11 cellular contexts compared by ENCODE assay signal in genomic region chr4:183838987-183839712, GRCh38.
DNase-seq lines count a peak whose midpoint lies in the region; ATAC-seq and TF ChIP-seq lines count a peak whose summit lies in the region.
"Had no signal": no experiment of that assay in that cellular context is flagged by ENCODE, and none has a peak within 500 bp of the region (broad histone marks: within the 10 kb centered on the region; RNA-seq: fewer than 3 reads in every experiment).

No MANE protein-coding gene starts in this region.

- H3K36me3 ChIP-seq in NT2/D1 (ENCODE audit: insufficient read depth, insufficient read length, low read length), result no peaks in the 10 kb centered on the region
- no peaks in the 10 kb centered on the region for H3K36me3 ChIP-seq in neutrophil

- H3K27me3 ChIP-seq in NT2/D1 (ENCODE audit: insufficient read depth, insufficient read length) (no peaks in the 10 kb centered on the region), neutrophil (no peaks in the 10 kb centered on the region)

- TF ChIP-seq CTCF in fibroblast of pulmonary artery (IDR thresholded peaks at IDR 0.05; ENCODE audit: low read length, missing control alignments), result no peak
- TF ChIP-seq CTCF in neutrophil (IDR thresholded peaks at IDR 0.05), result no peak

- ATAC-seq in activated CD4-positive, alpha-beta T cell treated with anti-CD3 and anti-CD28 coated beads for 36 hours, result no peak

- no peak overlapping the region for H3K4me3 Mint-ChIP-seq in activated CD4-positive, alpha-beta T cell treated with anti-CD3 and anti-CD28 coated beads for 36 hours
- no peak overlapping the region for H3K4me3 Mint-ChIP-seq in activated CD4-positive, alpha-beta T cell treated with anti-CD3 and anti-CD28 coated beads, Interleukin-2, amount 10 ng/mL, durations not matched to agents 24 days and 14 days
- H3K4me3 Mint-ChIP-seq: activated naive CD8-positive, alpha-beta T cell treated with anti-CD3 and anti-CD28 coated beads, Interleukin-2, amount 10 ng/mL, durations not matched to agents 7 days and 5 days; immature natural killer cell had no signal

- no peak overlapping the region for H3K27ac Mint-ChIP-seq in activated CD4-positive, alpha-beta T cell treated with anti-CD3 and anti-CD28 coated beads for 36 hours
- H3K27ac Mint-ChIP-seq in activated CD4-positive, alpha-beta T cell treated with anti-CD3 and anti-CD28 coated beads, Interleukin-2, amount 10 ng/mL, durations not matched to agents 24 days and 14 days, result no peak overlapping the region
- H3K27ac Mint-ChIP-seq: activated naive CD8-positive, alpha-beta T cell treated with anti-CD3 and anti-CD28 coated beads, Interleukin-2, amount 10 ng/mL, durations not matched to agents 7 days and 5 days; immature natural killer cell had no signal

- H3K27me3 Mint-ChIP-seq in activated CD4-positive, alpha-beta T cell treated with anti-CD3 and anti-CD28 coated beads for 36 hours, result peaks cover 14% of the 10 kb centered on the region
- peaks cover 6% of the 10 kb centered on the region for H3K27me3 Mint-ChIP-seq in activated CD4-positive, alpha-beta T cell treated with anti-CD3 and anti-CD28 coated beads, Interleukin-2, amount 10 ng/mL, durations not matched to agents 24 days and 14 days

- no peaks in the 10 kb centered on the region for H3K9me3 Mint-ChIP-seq in activated CD4-positive, alpha-beta T cell treated with anti-CD3 and anti-CD28 coated beads for 36 hours (ENCODE audit: low read depth)
- H3K9me3 Mint-ChIP-seq in activated CD4-positive, alpha-beta T cell treated with anti-CD3 and anti-CD28 coated beads, Interleukin-2, amount 10 ng/mL, durations not matched to agents 24 days and 14 days, result no peaks in the 10 kb centered on the region
- H3K9me3 Mint-ChIP-seq: activated naive CD8-positive, alpha-beta T cell treated with anti-CD3 and anti-CD28 coated beads, Interleukin-2, amount 10 ng/mL, durations not matched to agents 7 days and 5 days; immature natural killer cell had no signal

- POLR2A ChIA-PET in activated CD4-positive, alpha-beta T cell treated with anti-CD3 and anti-CD28 coated beads for 36 hours (lab: Charles Lee), result no interaction called here

- no peaks in the 10 kb centered on the region for H3K4me1 Mint-ChIP-seq in activated CD4-positive, alpha-beta T cell treated with anti-CD3 and anti-CD28 coated beads for 36 hours
- no peaks in the 10 kb centered on the region for H3K4me1 Mint-ChIP-seq in activated CD4-positive, alpha-beta T cell treated with anti-CD3 and anti-CD28 coated beads, Interleukin-2, amount 10 ng/mL, durations not matched to agents 24 days and 14 days
- H3K4me1 Mint-ChIP-seq: activated naive CD8-positive, alpha-beta T cell treated with anti-CD3 and anti-CD28 coated beads, Interleukin-2, amount 10 ng/mL, durations not matched to agents 7 days and 5 days; immature natural killer cell had no signal

- H3K9me3 ChIP-seq in NT2/D1 (ENCODE audit: insufficient read depth, low read length), result no peaks in the 10 kb centered on the region
- no peaks in the 10 kb centered on the region for H3K9me3 ChIP-seq in neutrophil

- peak overlapping the region; percentile 34 for H3K27ac ChIP-seq in neutrophil
- H3K27ac ChIP-seq: 22Rv1 had no signal

- H3K4me3 ChIP-seq in NT2/D1 (ENCODE audit: insufficient read length, low read depth) (no peak overlapping the region), fibroblast of pulmonary artery (replicated peaks; ENCODE audit: low read depth, low read length) (no peak overlapping the region), neutrophil (ENCODE audit: low read depth in 1 of 2, low read length in 1 of 2) (no peak overlapping the region)

- intact Hi-C loops in activated CD4-positive, alpha-beta T cell treated with anti-CD3 and anti-CD28 coated beads for 36 hours (cut with DNase I, micrococcal nuclease), result no loop called here
- intact Hi-C loops in activated CD4-positive, alpha-beta T cell treated with anti-CD3 and anti-CD28 coated beads, Interleukin-2, amount 10 ng/mL, durations not matched to agents 24 days and 14 days (cut with micrococcal nuclease), result no loop called here

- H3K4me1 ChIP-seq in NT2/D1 (ENCODE audit: insufficient read depth, insufficient read length), result no peaks in the 10 kb centered on the region
- H3K4me1 ChIP-seq in neutrophil (ENCODE audit: control insufficient read depth in 1 of 2, insufficient read depth in 1 of 2, low read depth in 1 of 2, low read length in 1 of 2), result peaks cover 23 to 45% of the 10 kb centered on the region in 2 experiments

- no peaks in the 10 kb centered on the region for H3K36me3 Mint-ChIP-seq in activated CD4-positive, alpha-beta T cell treated with anti-CD3 and anti-CD28 coated beads for 36 hours (ENCODE audit: low read depth)
- no peaks in the 10 kb centered on the region for H3K36me3 Mint-ChIP-seq in activated CD4-positive, alpha-beta T cell treated with anti-CD3 and anti-CD28 coated beads, Interleukin-2, amount 10 ng/mL, durations not matched to agents 24 days and 14 days (ENCODE audit: low read depth)
- H3K36me3 Mint-ChIP-seq: activated naive CD8-positive, alpha-beta T cell treated with anti-CD3 and anti-CD28 coated beads, Interleukin-2, amount 10 ng/mL, durations not matched to agents 7 days and 5 days; immature natural killer cell had no signal

- H3K9ac ChIP-seq in NT2/D1 (ENCODE audit: insufficient read length, low read depth), result no peak overlapping the region

- CTCF ChIA-PET in activated CD4-positive, alpha-beta T cell treated with anti-CD3 and anti-CD28 coated beads for 36 hours (lab: Charles Lee), result no interaction called here

- DNase-seq in DMS153 treated with DMSO at 0.1 percent for 48 hours (lab: John Stamatoyannopoulos, UW; ENCODE audit: unreplicated experiment) (peak; percentile 7), DMS153 (lab: John Stamatoyannopoulos, UW) (no peak), NT2/D1 (ENCODE audit: low read depth, low spot score) (peak; percentile 25), fibroblast of pulmonary artery (ENCODE audit: low read depth) (peak; percentile 31), 8988T (no peak)
- DNase-seq in activated CD4-positive, alpha-beta T cell treated with anti-CD3 and anti-CD28 coated beads for 36 hours, result no peak
- no peak for DNase-seq in activated CD4-positive, alpha-beta T cell treated with anti-CD3 and anti-CD28 coated beads, Interleukin-2, amount 10 ng/mL, durations not matched to agents 24 days and 14 days
- DNase-seq: activated naive CD8-positive, alpha-beta T cell treated with anti-CD3 and anti-CD28 coated beads, Interleukin-2, amount 10 ng/mL, durations not matched to agents 7 days and 5 days; immature natural killer cell had no signal

Comparison
In these comparisons a context has a peak if more than half of its experiments do, and no peak if none do; other contexts are left out.
1. DNase-seq: peak in DMS153 treated with DMSO at 0.1 percent for 48 hours (single experiment), NT2/D1 (single experiment) and fibroblast of pulmonary artery (single experiment); none in DMS153 (single experiment), activated CD4-positive, alpha-beta T cell treated with anti-CD3 and anti-CD28 coated beads for 36 hours (single experiment), 8988T (single experiment) and activated CD4-positive, alpha-beta T cell treated with anti-CD3 and anti-CD28 coated beads, Interleukin-2, amount 10 ng/mL, durations not matched to agents 24 days and 14 days (single experiment).